In the genomic region with DNA sequence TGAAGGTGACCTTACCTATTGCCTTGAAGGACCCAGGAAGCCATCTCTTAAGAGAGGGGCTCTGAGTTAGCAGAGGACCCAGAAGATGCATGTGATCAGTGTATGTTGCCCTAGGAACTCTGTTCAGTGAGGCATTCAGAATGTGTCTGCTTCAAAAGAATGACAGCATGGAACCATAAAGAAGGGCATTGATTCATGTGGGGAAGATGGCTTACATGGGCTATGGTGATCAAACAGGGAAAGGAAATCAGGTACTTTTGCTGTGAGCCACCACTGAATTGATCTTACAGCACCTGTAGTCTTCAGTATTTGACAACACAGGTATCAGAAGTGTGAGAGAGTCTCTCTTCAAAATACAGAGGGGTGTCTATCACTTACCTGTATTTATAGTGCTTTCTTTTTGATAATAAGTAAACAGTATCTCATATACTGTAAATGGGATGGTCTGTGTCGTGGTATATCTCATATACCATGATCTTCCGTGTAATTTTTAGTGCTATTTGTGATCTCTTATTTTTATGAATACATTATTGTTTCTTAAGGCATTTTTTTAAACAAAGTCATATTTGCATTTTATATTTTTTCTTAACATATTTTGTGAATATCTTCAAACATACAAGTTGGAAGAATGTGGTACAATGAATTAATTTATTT, we compare ENCODE assay signal across 23 cellular contexts. TPM values are rescaled to one million over a fixed set of nuclear protein-coding genes. Genes with fewer than 3 reads are reported as not detected.
DNase-seq lines count a peak whose midpoint lies in the region; ATAC-seq, FAIRE-seq and TF ChIP-seq lines count a peak whose summit lies in the region.
"Had no signal": no experiment of that assay in that cellular context is flagged by ENCODE, and none has a peak within 500 bp of the region (broad histone marks: within the 10 kb centered on the region; RNA-seq: fewer than 3 reads in every experiment).

No MANE protein-coding gene starts in this region.

- peaks cover 15% of the 10 kb centered on the region for H3K4me1 ChIP-seq in CD8-positive, alpha-beta T cell (ENCODE audit: insufficient read depth, low read length)
- H3K4me1 ChIP-seq in HEK293 (ENCODE audit: control insufficient read depth, insufficient read depth, low read length) (0 out of 2 replicates have a peak, but pooled peaks cover 2% of the 10 kb centered on the region), uterus (no peaks in the 10 kb centered on the region)
- H3K4me1 ChIP-seq: BLaER1 had no signal

- TF ChIP-seq POLR2A in uterus (IDR thresholded peaks at IDR 0.05), result no peak

- no peaks in the 10 kb centered on the region for H3K27me3 ChIP-seq in CD8-positive, alpha-beta T cell (ENCODE audit: insufficient read depth, low read length)
- no peaks in the 10 kb centered on the region for H3K27me3 ChIP-seq in brain microvascular endothelial cell (replicated peaks)
- no peaks in the 10 kb centered on the region for H3K27me3 ChIP-seq in uterus
- H3K27me3 ChIP-seq: BLaER1 had no signal

- peak; percentile 13 for FAIRE-seq in islet of Langerhans (lab: Jason Lieb, UNC)
- FAIRE-seq: A204.1, GM12878, RCC 7860 had no signal

- in situ Hi-C loops in brain microvascular endothelial cell (cut with HindIII; ENCODE audit: low pct_ligation_motif_present, low sequenced_read_pairs), result no loop called here

- no peak overlapping the region for H3K27ac Mint-ChIP-seq in CD8-positive, alpha-beta T cell
- H3K27ac Mint-ChIP-seq in naive thymus-derived CD8-positive, alpha-beta T cell, result peak overlapping the region in 3 of 10 donors; percentile 6 to 62 (median 61)

- H3K9me3 ChIP-seq in CD8-positive, alpha-beta T cell (ENCODE audit: low read length), result no peaks in the 10 kb centered on the region
- H3K9me3 ChIP-seq in HEK293 (ENCODE audit: control insufficient read depth, insufficient read depth, low read depth, low read length) (no peaks in the 10 kb centered on the region), uterus (no peaks in the 10 kb centered on the region)
- H3K9me3 ChIP-seq: BLaER1, SK-N-SH had no signal

- no peak overlapping the region for H3K27ac ChIP-seq in CD8-positive, alpha-beta T cell (ENCODE audit: low read depth, low read length)
- H3K27ac ChIP-seq in HEK293 (ENCODE audit: extremely low read depth, low read depth, low read length) (no peak overlapping the region), brain microvascular endothelial cell (no peak overlapping the region), uterus (no peak overlapping the region)
- H3K27ac ChIP-seq: BLaER1 had no signal

- intact Hi-C loops in CD8-positive, alpha-beta T cell (cut with DNase I, micrococcal nuclease), result no loop called here
- intact Hi-C loops in uterus (cut with DNase I; ENCODE audit: low total_unique reads), result no loop called here

- H3K36me3 Mint-ChIP-seq in CD8-positive, alpha-beta T cell, result peaks cover 27% of the 10 kb centered on the region
- peaks cover 4 to 25% (median 18%) of the 10 kb centered on the region in 3 donors for H3K36me3 Mint-ChIP-seq in naive thymus-derived CD8-positive, alpha-beta T cell

- ATAC-seq in CD8-positive, alpha-beta T cell, result peak; percentile 85
- peak; percentile 93 to 96 for ATAC-seq in naive thymus-derived CD8-positive, alpha-beta T cell
- ATAC-seq in HG03097 (IDR thresholded peaks at IDR 0.05; ENCODE audit: low FRiP score, unreplicated experiment), result no peak
- ATAC-seq: GM12878 had no signal

- no peak for DNase-seq in CD8-positive, alpha-beta T cell
- DNase-seq in naive thymus-derived CD8-positive, alpha-beta T cell, result peak in 7 of 10 donors; percentile 11 to 70 (median 31)
- DNase-seq in brain microvascular endothelial cell, result no peak
- no peak for DNase-seq in uterus
- DNase-seq: COR-L47, GDM1, KBM-7, MV-4-11, NCI-H1105 treated with DMSO at 0.1 percent for 48 hours, NCI-H146, NCI-H1930, NCI-H2107, NCI-H524, NCI-H774, SK-N-SH had no signal

- H3K4me3 ChIP-seq in CD8-positive, alpha-beta T cell (ENCODE audit: low read depth, low read length), result no peak overlapping the region
- H3K4me3 ChIP-seq in HEK293 (ENCODE audit: low read depth, low read length), result no peak overlapping the region
- no peak overlapping the region for H3K4me3 ChIP-seq in brain microvascular endothelial cell (ENCODE audit: low read depth, low read length)
- no peak overlapping the region for H3K4me3 ChIP-seq in uterus
- H3K4me3 ChIP-seq: BLaER1, GM12878 had no signal

- no peaks in the 10 kb centered on the region for H3K36me3 ChIP-seq in CD8-positive, alpha-beta T cell (ENCODE audit: insufficient read depth, low read length)
- H3K36me3 ChIP-seq in HEK293 (ENCODE audit: control insufficient read depth in 2 of 2, insufficient read depth in 1 of 2, low read length in 2 of 2), result peaks cover 0 to 19% of the 10 kb centered on the region in 2 experiments; a peak in 1 of 3 replicates
- peaks cover 3% of the 10 kb centered on the region for H3K36me3 ChIP-seq in brain microvascular endothelial cell (replicated peaks)
- no peaks in the 10 kb centered on the region for H3K36me3 ChIP-seq in uterus
- H3K36me3 ChIP-seq: BLaER1 had no signal

- peaks cover 16% of the 10 kb centered on the region for H3K4me1 Mint-ChIP-seq in CD8-positive, alpha-beta T cell (ENCODE audit: low read depth)
- H3K4me1 Mint-ChIP-seq in naive thymus-derived CD8-positive, alpha-beta T cell, result peaks cover 9 to 16% (median 13%) of the 10 kb centered on the region in 4 donors

- CTCF ChIA-PET in CD8-positive, alpha-beta T cell (lab: Charles Lee), result no interaction called here
- CTCF ChIA-PET in HEK293 (lab: Yijun Ruan, JAX), result no interaction called here

- H3K4me3 Mint-ChIP-seq in CD8-positive, alpha-beta T cell, result no peak overlapping the region
- peak overlapping the region in 3 of 10 donors; percentile 12 to 21 (median 20) for H3K4me3 Mint-ChIP-seq in naive thymus-derived CD8-positive, alpha-beta T cell
- H3K4me3 Mint-ChIP-seq: CD4-positive, CD25-positive, alpha-beta regulatory T cell had no signal

- no peaks in the 10 kb centered on the region for H3K27me3 Mint-ChIP-seq in CD8-positive, alpha-beta T cell (ENCODE audit: low read depth)
- no peaks in the 10 kb centered on the region for H3K27me3 Mint-ChIP-seq in naive thymus-derived CD8-positive, alpha-beta T cell
- H3K27me3 Mint-ChIP-seq: CD4-positive, CD25-positive, alpha-beta regulatory T cell had no signal

- no peak for TF ChIP-seq CTCF in CD8-positive, alpha-beta T cell (IDR thresholded peaks at IDR 0.05)
- no peak for TF ChIP-seq CTCF in HEK293 (tag by site-specific recombination; IDR thresholded peaks at IDR 0.05)
- no peak for TF ChIP-seq CTCF in brain microvascular endothelial cell (IDR thresholded peaks at IDR 0.05; ENCODE audit: low read depth, low read length, missing control alignments)
- no peak for TF ChIP-seq CTCF in uterus (IDR thresholded peaks at IDR 0.05)

- no peaks in the 10 kb centered on the region for H3K9me3 Mint-ChIP-seq in CD8-positive, alpha-beta T cell
- H3K9me3 Mint-ChIP-seq in naive thymus-derived CD8-positive, alpha-beta T cell, result no peaks in the 10 kb centered on the region
- H3K9me3 Mint-ChIP-seq: CD4-positive, CD25-positive, alpha-beta regulatory T cell had no signal

- POLR2A ChIA-PET in CD8-positive, alpha-beta T cell (lab: Charles Lee), result no interaction called here
- POLR2A ChIA-PET in HEK293 (lab: Yijun Ruan, JAX), result no interaction called here
- POLR2A ChIA-PET in naive thymus-derived CD8-positive, alpha-beta T cell (lab: Charles Lee), result no interaction called here

TF ChIP-seq in HEK293, 187 proteins besides CTCF, POLR2A, EP300 and RAD21 (continues in another document):
- peak; percentile 91 for TF ChIP-seq ZNF211 (tag by site-specific recombination; IDR thresholded peaks at IDR 0.05; ENCODE audit: low read depth)
- TF ChIP-seq, protein P1, sequence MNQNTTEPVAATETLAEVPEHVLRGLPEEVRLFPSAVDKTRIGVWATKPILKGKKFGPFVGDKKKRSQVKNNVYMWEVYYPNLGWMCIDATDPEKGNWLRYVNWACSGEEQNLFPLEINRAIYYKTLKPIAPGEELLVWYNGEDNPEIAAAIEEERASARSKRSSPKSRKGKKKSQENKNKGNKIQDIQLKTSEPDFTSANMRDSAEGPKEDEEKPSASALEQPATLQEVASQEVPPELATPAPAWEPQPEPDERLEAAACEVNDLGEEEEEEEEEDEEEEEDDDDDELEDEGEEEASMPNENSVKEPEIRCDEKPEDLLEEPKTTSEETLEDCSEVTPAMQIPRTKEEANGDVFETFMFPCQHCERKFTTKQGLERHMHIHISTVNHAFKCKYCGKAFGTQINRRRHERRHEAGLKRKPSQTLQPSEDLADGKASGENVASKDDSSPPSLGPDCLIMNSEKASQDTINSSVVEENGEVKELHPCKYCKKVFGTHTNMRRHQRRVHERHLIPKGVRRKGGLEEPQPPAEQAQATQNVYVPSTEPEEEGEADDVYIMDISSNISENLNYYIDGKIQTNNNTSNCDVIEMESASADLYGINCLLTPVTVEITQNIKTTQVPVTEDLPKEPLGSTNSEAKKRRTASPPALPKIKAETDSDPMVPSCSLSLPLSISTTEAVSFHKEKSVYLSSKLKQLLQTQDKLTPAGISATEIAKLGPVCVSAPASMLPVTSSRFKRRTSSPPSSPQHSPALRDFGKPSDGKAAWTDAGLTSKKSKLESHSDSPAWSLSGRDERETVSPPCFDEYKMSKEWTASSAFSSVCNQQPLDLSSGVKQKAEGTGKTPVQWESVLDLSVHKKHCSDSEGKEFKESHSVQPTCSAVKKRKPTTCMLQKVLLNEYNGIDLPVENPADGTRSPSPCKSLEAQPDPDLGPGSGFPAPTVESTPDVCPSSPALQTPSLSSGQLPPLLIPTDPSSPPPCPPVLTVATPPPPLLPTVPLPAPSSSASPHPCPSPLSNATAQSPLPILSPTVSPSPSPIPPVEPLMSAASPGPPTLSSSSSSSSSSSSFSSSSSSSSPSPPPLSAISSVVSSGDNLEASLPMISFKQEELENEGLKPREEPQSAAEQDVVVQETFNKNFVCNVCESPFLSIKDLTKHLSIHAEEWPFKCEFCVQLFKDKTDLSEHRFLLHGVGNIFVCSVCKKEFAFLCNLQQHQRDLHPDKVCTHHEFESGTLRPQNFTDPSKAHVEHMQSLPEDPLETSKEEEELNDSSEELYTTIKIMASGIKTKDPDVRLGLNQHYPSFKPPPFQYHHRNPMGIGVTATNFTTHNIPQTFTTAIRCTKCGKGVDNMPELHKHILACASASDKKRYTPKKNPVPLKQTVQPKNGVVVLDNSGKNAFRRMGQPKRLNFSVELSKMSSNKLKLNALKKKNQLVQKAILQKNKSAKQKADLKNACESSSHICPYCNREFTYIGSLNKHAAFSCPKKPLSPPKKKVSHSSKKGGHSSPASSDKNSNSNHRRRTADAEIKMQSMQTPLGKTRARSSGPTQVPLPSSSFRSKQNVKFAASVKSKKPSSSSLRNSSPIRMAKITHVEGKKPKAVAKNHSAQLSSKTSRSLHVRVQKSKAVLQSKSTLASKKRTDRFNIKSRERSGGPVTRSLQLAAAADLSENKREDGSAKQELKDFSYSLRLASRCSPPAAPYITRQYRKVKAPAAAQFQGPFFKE (tag by site-specific recombination; IDR thresholded peaks at IDR 0.05; ENCODE audit: borderline replicate concordance), result no peak
- no peak for TF ChIP-seq KLF9 (tag by site-specific recombination; IDR thresholded peaks at IDR 0.05; ENCODE audit: low read depth)
- no peak for TF ChIP-seq ZNF391 (tag by site-specific recombination; IDR thresholded peaks at IDR 0.05; ENCODE audit: borderline replicate concordance, low read depth)

RNA-seq across cellular contexts. Expression of gene FOCAD, which starts 57.0 kb away (rescaled TPM):
- 1 to 10 TPM; 7.1 to 9.8 TPM for total RNA-seq in CD8-positive, alpha-beta T cell
- total RNA-seq in naive thymus-derived CD8-positive, alpha-beta T cell, result 10 to 100 TPM; 16.0 to 16.1 TPM
- 10 to 100 TPM; 12.5 to 15.3 (median 14.9) TPM for polyA plus RNA-seq in naive thymus-derived CD8-positive, alpha-beta T cell
- total RNA-seq in uterus, result 10 to 100 TPM; 24.1 to 86.5 (median 34.3) TPM

Comparison
In these comparisons a context has a peak if more than half of its experiments do, and no peak if none do; other contexts are left out.
1. DNase-seq: peak in naive thymus-derived CD8-positive, alpha-beta T cell (7 of 10); none in CD8-positive, alpha-beta T cell (0 of 7), brain microvascular endothelial cell (single experiment) and uterus (0 of 2).